ENCODE assay signal across 13 cellular contexts in the genomic region with DNA sequence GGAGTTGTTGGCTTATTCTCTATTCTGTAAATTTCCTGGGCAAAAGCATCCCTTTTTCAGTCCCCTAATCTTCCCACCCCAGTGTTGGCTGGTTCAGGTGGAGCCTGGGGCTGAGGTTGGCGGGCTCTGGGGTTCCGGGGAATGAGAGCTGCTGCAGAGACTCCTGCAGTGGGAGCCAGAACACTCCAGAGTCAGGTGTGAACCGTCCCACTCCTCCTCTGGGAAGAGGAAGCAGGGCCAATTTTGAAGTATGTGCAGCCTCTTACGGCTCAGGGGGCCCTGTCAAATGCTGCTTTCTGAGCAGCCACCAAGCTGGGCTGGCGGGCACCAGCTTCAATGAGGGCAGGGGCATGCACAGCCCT. TPM values are rescaled to one million over a fixed set of nuclear protein-coding genes. Genes with fewer than 3 reads are reported as not detected.
A peak's percentile ranks its signal among the peaks of the same experiment; 100 is the strongest.
DNase-seq lines count a peak whose midpoint lies in the region; ATAC-seq, FAIRE-seq and TF ChIP-seq lines count a peak whose summit lies in the region.
"Had no signal": no experiment of that assay in that cellular context is flagged by ENCODE, and none has a peak within 500 bp of the region (broad histone marks: within the 10 kb centered on the region; RNA-seq: fewer than 3 reads in every experiment).

No MANE protein-coding gene starts in this region.

- peak; percentile 21 for DNase-seq in G401 (ENCODE audit: low spot score)
- DNase-seq in activated naive CD8-positive, alpha-beta T cell treated with anti-CD3 and anti-CD28 coated beads, Interleukin-2, amount 10 ng/mL, durations not matched to agents 7 days and 5 days, result no peak
- peak; percentile 56 for DNase-seq in kidney
- no peak for DNase-seq in T-helper 9 cell
- DNase-seq in NCI-H446 treated with DMSO at 0.1 percent for 48 hours (lab: John Stamatoyannopoulos, UW), result no peak
- no peak for DNase-seq in NCI-H146 (lab: John Stamatoyannopoulos, UW)
- DNase-seq: effector CD8-positive, alpha-beta T cell; NCI-H1105 treated with DMSO at 0.1 percent for 48 hours; NCI-H69 had no signal

- H3K36me3 Mint-ChIP-seq in activated naive CD8-positive, alpha-beta T cell treated with anti-CD3 and anti-CD28 coated beads, Interleukin-2, amount 10 ng/mL, durations not matched to agents 7 days and 5 days, result peaks cover 32% of the 10 kb centered on the region

- no peak overlapping the region for H3K9ac ChIP-seq in kidney (ENCODE audit: low read length in 2 of 2)

- H3K27me3 Mint-ChIP-seq in activated naive CD8-positive, alpha-beta T cell treated with anti-CD3 and anti-CD28 coated beads, Interleukin-2, amount 10 ng/mL, durations not matched to agents 7 days and 5 days, result no peaks in the 10 kb centered on the region

- H3K27ac ChIP-seq in kidney (ENCODE audit: low read depth in 2 of 2, low read length in 2 of 2) (no peak overlapping the region), skin epidermis (peak overlapping the region in 15 of 21 experiments; percentile 1 to 77 (median 31))
- H3K27ac ChIP-seq: hepatocyte had no signal

- H3K27ac Mint-ChIP-seq in activated naive CD8-positive, alpha-beta T cell treated with anti-CD3 and anti-CD28 coated beads, Interleukin-2, amount 10 ng/mL, durations not matched to agents 7 days and 5 days, result peak overlapping the region; percentile 55

- no peak overlapping the region for H3K4me3 Mint-ChIP-seq in activated naive CD8-positive, alpha-beta T cell treated with anti-CD3 and anti-CD28 coated beads, Interleukin-2, amount 10 ng/mL, durations not matched to agents 7 days and 5 days

- H3K4me3 ChIP-seq in kidney (ENCODE audit: low read length in 2 of 2), result no peak overlapping the region
- H3K4me3 ChIP-seq in skin epidermis, result no peak overlapping the region
- H3K4me3 ChIP-seq: hepatocyte, smooth muscle cell had no signal

- no peak for FAIRE-seq in kidney (lab: Jason Lieb, UNC)

- ATAC-seq in activated naive CD8-positive, alpha-beta T cell treated with anti-CD3 and anti-CD28 coated beads, Interleukin-2, amount 10 ng/mL, durations not matched to agents 7 days and 5 days (ENCODE audit: low read depth), result no peak
- no peak for ATAC-seq in GM21423 (IDR thresholded peaks at IDR 0.05; ENCODE audit: unreplicated experiment)

- in situ Hi-C loops in G401 (cut with HindIII; ENCODE audit: low sequenced_read_pairs), result no loop called here

- no peaks in the 10 kb centered on the region for H3K9me3 ChIP-seq in kidney (ENCODE audit: control insufficient read depth in 1 of 2, low read length in 2 of 2)

- intact Hi-C loops in kidney (cut with DNase I), result no loop called here

- H3K4me1 Mint-ChIP-seq in activated naive CD8-positive, alpha-beta T cell treated with anti-CD3 and anti-CD28 coated beads, Interleukin-2, amount 10 ng/mL, durations not matched to agents 7 days and 5 days, result peaks cover 14% of the 10 kb centered on the region

- no peaks in the 10 kb centered on the region for H3K9me3 Mint-ChIP-seq in activated naive CD8-positive, alpha-beta T cell treated with anti-CD3 and anti-CD28 coated beads, Interleukin-2, amount 10 ng/mL, durations not matched to agents 7 days and 5 days

- peaks cover 59 to 79% of the 10 kb centered on the region in 2 donors for H3K36me3 ChIP-seq in kidney (ENCODE audit: control insufficient read depth in 1 of 2, insufficient read depth in 2 of 2, low read length in 2 of 2)

- peaks cover 23 to 39% of the 10 kb centered on the region in 2 donors for H3K4me1 ChIP-seq in kidney (ENCODE audit: control insufficient read depth in 1 of 2, insufficient read depth in 1 of 2, low read depth in 1 of 2, low read length in 2 of 2)

- TF ChIP-seq CTCF in kidney (IDR thresholded peaks at IDR 0.05; ENCODE audit: borderline replicate concordance, extremely low read depth, insufficient read depth), result no peak

- POLR2A ChIA-PET in activated naive CD8-positive, alpha-beta T cell treated with anti-CD3 and anti-CD28 coated beads, Interleukin-2, amount 10 ng/mL, durations not matched to agents 7 days and 5 days (lab: Charles Lee), result interaction anchor here (0.8 kb wide), 1 partner anchor 44 kb away, joined by 3 read pairs; no protein-coding TSS in a partner anchor

RNA-seq across cellular contexts. Expression of a gene that starts 42.9 kb away (rescaled TPM):
- total RNA-seq in G401 (2014; rRNA removed; shearing (Covaris generic)), result 24.4 and 25.8 TPM in 2 replicates
- total RNA-seq in activated naive CD8-positive, alpha-beta T cell treated with anti-CD3 and anti-CD28 coated beads, Interleukin-2, amount 10 ng/mL, durations not matched to agents 7 days and 5 days, result 100 to 1,000 TPM; 142 to 161 TPM
- total RNA-seq in kidney, result 99.6 TPM
- polyA plus RNA-seq in kidney (ENCODE audit: insufficient read depth, low read depth, low replicate concordance), result 9.2 TPM

Comparison
In these comparisons a context has a peak if more than half of its experiments do, and no peak if none do; other contexts are left out.
1. DNase-seq: peak in G401 (single experiment) and kidney (single experiment); none in activated naive CD8-positive, alpha-beta T cell treated with anti-CD3 and anti-CD28 coated beads, Interleukin-2, amount 10 ng/mL, durations not matched to agents 7 days and 5 days (single experiment), T-helper 9 cell (single experiment), NCI-H446 treated with DMSO at 0.1 percent for 48 hours (single experiment) and NCI-H146 (single experiment).
2. H3K27ac ChIP-seq: peak in skin epidermis (15 of 21); none in kidney (0 of 2).